Comparison of ENCODE assay signal across 10 cellular contexts in the genomic region with DNA sequence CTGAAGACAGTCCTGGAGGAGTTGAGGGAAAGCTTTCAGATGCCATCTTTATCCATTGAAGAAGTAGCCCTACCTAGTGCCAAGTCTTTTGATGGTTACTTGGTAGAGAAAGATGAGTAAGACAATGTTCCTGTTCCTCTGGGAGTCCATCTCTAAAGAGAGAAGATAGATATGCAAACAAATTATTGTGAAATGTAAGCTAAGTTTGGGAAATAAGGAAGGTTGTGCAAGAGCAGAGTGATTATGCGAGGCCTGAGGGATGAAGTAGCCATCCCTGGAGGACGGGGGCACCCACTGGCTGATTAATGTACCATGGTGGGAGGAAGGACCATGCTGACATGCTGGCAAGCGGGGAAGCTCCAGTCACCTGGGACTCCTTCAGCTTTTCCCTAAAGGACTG. TPM values are rescaled to one million over a fixed set of nuclear protein-coding genes. Genes with fewer than 3 reads are reported as not detected.
DNase-seq lines count a peak whose midpoint lies in the region; ATAC-seq and TF ChIP-seq lines count a peak whose summit lies in the region.
"Had no signal": no experiment of that assay in that cellular context is flagged by ENCODE, and none has a peak within 500 bp of the region (broad histone marks: within the 10 kb centered on the region; RNA-seq: fewer than 3 reads in every experiment).

No MANE protein-coding gene starts in this region.

- peak overlapping the region; percentile 42 for H3K27ac ChIP-seq in foreskin keratinocyte

- DNase-seq in GM03348 (ENCODE audit: low spot score) (peak; percentile 71), foreskin keratinocyte (peak; percentile 61 to 75), sciatic nerve (ENCODE audit: low spot score) (no peak), NCI-H1092 treated with DMSO at 0.1 percent for 48 hours (lab: John Stamatoyannopoulos, UW) (no peak), DMS79 (lab: John Stamatoyannopoulos, UW) (no peak), pons (ENCODE audit: low spot score) (no peak), HuH-7.5 (ENCODE audit: low spot score) (no peak)
- DNase-seq: foreskin melanocyte, NCI-H524 had no signal

- H3K27me3 ChIP-seq in foreskin keratinocyte: no peaks in the 10 kb centered on the region

- no peak for TF ChIP-seq CTCF in foreskin keratinocyte (conservative IDR thresholded peaks at IDR 0.05)

- ATAC-seq in SK-N-SH treated with all-trans-retinoic acid at 6 μM for 48 hours (no peak), foreskin keratinocyte (peak; percentile 24), sciatic nerve (peak; percentile 72)

- intact Hi-C loops in sciatic nerve (cut with DNase I): no loop called here

- peaks cover 24% of the 10 kb centered on the region for H3K4me1 ChIP-seq in foreskin keratinocyte

TF ChIP-seq in SK-N-SH treated with all-trans-retinoic acid at 6 μM for 48 hours, 23 proteins besides CTCF, POLR2A, EP300 and RAD21:
- TF ChIP-seq ISL1 (CRISPR knock-in tag; IDR thresholded peaks at IDR 0.05): peak; percentile 32; the same call in 1 of the 2 replicates
- TF ChIP-seq RARB (CRISPR knock-in tag; IDR thresholded peaks at IDR 0.05): no peak
- TF ChIP-seq TCF4 (CRISPR knock-in tag; IDR thresholded peaks at IDR 0.05; ENCODE audit: borderline replicate concordance): no peak

RNA-seq across cellular contexts. Expression of a gene that starts 1.0 kb away (rescaled TPM):
- total RNA-seq in foreskin keratinocyte: 0.25 and 0.48 TPM in 2 replicates
- 0.19 and 0.25 TPM in 2 replicates for polyA plus RNA-seq in foreskin keratinocyte
- total RNA-seq in sciatic nerve: 81.8 TPM

Comparison
In these comparisons a context has a peak if more than half of its experiments do, and no peak if none do; other contexts are left out.
1. DNase-seq: peak in GM03348 (single experiment) and foreskin keratinocyte (2 of 2); none in sciatic nerve (single experiment), NCI-H1092 treated with DMSO at 0.1 percent for 48 hours (single experiment), DMS79 (single experiment), pons (single experiment) and HuH-7.5 (single experiment).
2. RNA of a gene that starts 1.0 kb away (total RNA-seq): 81.8 TPM in sciatic nerve (single experiment); 0.25 to 0.48 TPM in foreskin keratinocyte; every median in the first group is over 10 times any median in the second.